Comparison of ENCODE assay signal across 8 cellular contexts in the genomic region with DNA sequence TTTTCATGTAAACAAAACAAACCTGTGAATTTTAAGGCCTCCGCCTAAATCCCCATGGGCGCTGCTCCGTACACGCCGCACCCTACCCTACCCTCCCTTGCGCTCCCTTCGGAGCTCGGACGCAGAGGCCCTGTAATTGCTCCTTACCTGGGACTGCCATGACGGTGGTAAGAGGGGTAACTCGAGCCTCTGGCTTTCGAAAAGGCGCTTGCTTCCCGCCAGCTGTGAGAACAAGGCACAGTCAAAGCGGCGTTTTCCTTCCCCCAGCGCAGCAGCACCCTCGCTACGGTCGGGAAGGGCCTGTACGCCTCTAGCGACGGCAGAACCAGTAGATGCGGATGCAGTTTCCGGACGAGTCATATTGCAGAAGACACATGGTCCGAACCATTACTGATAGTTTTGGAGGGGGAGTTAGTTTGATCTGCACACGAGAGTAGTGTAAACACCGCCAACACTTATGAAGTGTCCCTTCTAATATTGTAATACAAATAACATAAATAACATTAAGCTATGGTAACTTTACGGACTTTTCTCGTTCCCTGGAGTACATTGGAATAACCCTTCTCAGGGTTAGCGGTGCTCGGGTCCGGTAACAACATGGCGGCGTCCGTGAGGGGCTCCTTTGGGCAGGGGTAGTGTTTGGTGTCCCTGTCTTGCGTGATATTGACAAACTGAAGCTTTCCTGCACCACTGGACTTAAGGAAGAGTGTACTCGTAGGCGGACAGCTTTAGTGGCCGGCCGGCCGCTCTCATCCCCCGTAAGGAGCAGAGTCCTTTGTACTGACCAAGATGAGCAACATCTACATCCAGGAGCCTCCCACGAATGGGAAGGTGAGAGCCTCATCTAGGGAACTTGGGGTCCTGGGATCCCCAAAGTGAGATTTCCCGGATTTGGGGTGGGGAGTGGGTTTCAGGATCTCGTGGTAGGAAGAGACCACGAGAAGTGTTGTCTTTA. TPM values are rescaled to one million over a fixed set of nuclear protein-coding genes. Genes with fewer than 3 reads are reported as not detected.
DNase-seq lines count a peak whose midpoint lies in the region; ATAC-seq, FAIRE-seq and TF ChIP-seq lines count a peak whose summit lies in the region.

TSS of gene CWC27 (plus strand) at position 573 of the 955 bp plus-strand sequence. CDS start at position 790, 217 bp downstream.
TSS of gene SREK1IP1 (minus strand) at position 334 of the 955 bp plus-strand sequence. CDS start at position 160, 174 bp downstream.

- POLR2A ChIA-PET in AG04449 (lab: Yijun Ruan, JAX): no interaction called here

- H3K9me3 Mint-ChIP-seq in immature natural killer cell: no peaks in the 10 kb centered on the region

- H3K4me3 ChIP-seq in AG04449 (ENCODE audit: low read depth, low read length) (peak within 1 kb of the TSS; percentile 92), WI38 (ENCODE audit: low read depth, low read length) (peak within 1 kb of the TSS; percentile 98), bronchial epithelial cell (ENCODE audit: low read depth, low read length) (peak within 1 kb of the TSS; percentile 59)

- H3K36me3 Mint-ChIP-seq in immature natural killer cell: peaks cover 0 to 3% (median 0%) of the 10 kb centered on the region in 3 donors

- no peak for FAIRE-seq in bronchial epithelial cell (lab: Jason Lieb, UNC)

- peak within 1 kb of the TSS; percentile 99 to 100 (median 99) for H3K4me3 Mint-ChIP-seq in immature natural killer cell

- H3K36me3 ChIP-seq in bronchial epithelial cell (ENCODE audit: control insufficient read depth, insufficient read depth, low read length): peaks cover 5% of the 10 kb centered on the region

- H3K27me3 ChIP-seq in bronchial epithelial cell (ENCODE audit: control insufficient read depth, insufficient read depth, low read length): no peaks in the 10 kb centered on the region

- H3K4me1 Mint-ChIP-seq in immature natural killer cell: peaks cover 53 to 80% of the 10 kb centered on the region in 2 donors

- CTCF ChIA-PET in AG04449 (lab: Yijun Ruan, JAX): interaction anchor here (0.9 to 12.9 kb wide), 10 partner anchors 8 to 712 kb away, joined by 3 to 96 read pairs (median 4); no protein-coding TSS in a partner anchor

- ATAC-seq in GM18868 (IDR thresholded peaks at IDR 0.05; ENCODE audit: unreplicated experiment) (peak; percentile 96), HG03108 (IDR thresholded peaks at IDR 0.05; ENCODE audit: unreplicated experiment) (peak; percentile 97)

- peaks cover 0 to 6% (median 3%) of the 10 kb centered on the region in 3 donors for H3K27me3 Mint-ChIP-seq in immature natural killer cell (ENCODE audit: low read depth in 3 of 3)

- TF ChIP-seq CTCF in AG04449 (IDR thresholded peaks at IDR 0.05; ENCODE audit: insufficient read depth, low read length, missing control alignments) (peak; percentile 11), WI38 (IDR thresholded peaks at IDR 0.05; ENCODE audit: low read depth, low read length) (no peak), bronchial epithelial cell (IDR thresholded peaks at IDR 0.05; ENCODE audit: insufficient read depth, low read length, severe bottlenecking) (peak; percentile 18)

- DNase-seq in AG04449 (ENCODE audit: low read depth, low spot score) (peak; percentile 51), NCI-H2196 (lab: John Stamatoyannopoulos, UW; ENCODE audit: unreplicated experiment) (peak; percentile 63), bronchial epithelial cell (ENCODE audit: low read depth) (peak; percentile 84), immature natural killer cell (peak; percentile 78 to 83 (median 81)), smooth muscle cell of the brain vasculature (ENCODE audit: low read depth, low spot score) (peak; percentile 73)

- H3K27ac Mint-ChIP-seq in immature natural killer cell: peak within 1 kb of the TSS; percentile 95 to 99 (median 96)

RNA-seq across cellular contexts. Expression of gene CWC27, which starts in this region (rescaled TPM):
- 24.7 and 29.8 TPM in 2 replicates for total RNA-seq in bronchial epithelial cell
- polyA plus RNA-seq in immature natural killer cell: 10 to 100 TPM; 19.2 to 33.4 (median 28.1) TPM

RNA-seq across cellular contexts. Expression of gene SREK1IP1, which starts in this region (rescaled TPM):
- total RNA-seq in bronchial epithelial cell: 21.9 and 26.5 TPM in 2 replicates
- 10 to 100 TPM; 16.6 to 42.4 (median 26.4) TPM for polyA plus RNA-seq in immature natural killer cell

Comparison
In these comparisons a context has a peak if more than half of its experiments do, and no peak if none do; other contexts are left out.
1. Peak in every context shown above with its lines: DNase-seq, ATAC-seq and H3K4me3 ChIP-seq.